ENCODE assay signal across 8 cellular contexts in the genomic region with DNA sequence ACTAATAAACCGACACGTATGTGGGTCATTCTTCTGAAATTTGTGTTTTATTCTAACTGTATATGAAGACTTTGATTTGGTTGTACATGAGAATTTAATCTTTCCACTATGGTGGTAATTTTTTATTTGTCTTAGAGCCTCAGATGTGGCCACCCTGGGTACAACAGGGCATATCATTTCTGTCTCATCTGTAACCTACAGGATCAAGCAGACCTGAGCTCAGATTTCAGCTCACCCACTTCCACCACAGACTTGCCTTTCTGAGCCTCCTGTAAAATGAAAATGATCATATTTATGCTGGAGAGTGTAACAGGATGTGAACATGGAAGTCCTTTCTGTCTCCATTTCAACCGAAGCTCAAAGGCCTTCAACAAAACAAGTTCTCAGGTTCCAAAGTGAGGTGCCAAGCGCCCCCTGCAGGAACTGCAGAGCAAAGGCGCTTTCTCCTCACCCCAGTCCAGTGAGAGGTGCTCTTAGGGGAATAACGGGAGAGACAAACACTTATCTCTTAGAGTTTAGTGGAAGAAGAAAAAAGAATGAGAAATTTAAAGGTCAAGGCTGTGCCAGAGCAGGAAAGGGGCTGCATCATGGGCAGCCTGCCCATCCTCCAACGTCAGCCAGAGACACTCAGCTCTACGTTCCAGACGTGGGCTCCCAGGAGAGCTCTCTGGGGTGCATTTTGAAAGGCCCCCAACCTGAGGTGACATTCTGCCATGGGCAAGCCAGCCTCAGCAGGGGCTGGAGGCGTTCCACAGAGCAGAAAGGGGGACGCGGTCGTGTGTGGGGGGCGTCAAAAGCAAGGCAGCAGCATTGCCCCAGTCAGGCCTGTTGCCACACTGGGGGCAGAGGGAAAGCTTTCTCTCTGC. TPM values are rescaled to one million over a fixed set of nuclear protein-coding genes. Genes with fewer than 3 reads are reported as not detected.
A peak's percentile ranks its signal among the peaks of the same experiment; 100 is the strongest.
DNase-seq lines count a peak whose midpoint lies in the region; TF ChIP-seq lines count a peak whose summit lies in the region.

No MANE protein-coding gene starts in this region.

- no peaks in the 10 kb centered on the region for H3K79me2 ChIP-seq in MM.1S (ENCODE audit: low read length)

- DNase-seq in A172 (ENCODE audit: low spot score) (peak; percentile 52), GM10248 (ENCODE audit: extremely low spot score) (peak; percentile 78), MM.1S (peak; percentile 55), SKM-1 (lab: John Stamatoyannopoulos, UW; ENCODE audit: unreplicated experiment) (peak; percentile 78), ascending aorta (ENCODE audit: low spot score in 2 of 2) (no peak), kidney tubule cell (ENCODE audit: low spot score) (peak; percentile 77), sigmoid colon (no peak)
- peak; percentile 21 to 50 (median 41) for DNase-seq in stimulated activated CD4-positive, alpha-beta T cell treated with anti-CD3 and anti-CD28 coated beads, TNF-alpha, amount 100 ng/mL, for 48 hours (ENCODE audit: low read depth in 3 of 3)

- no peaks in the 10 kb centered on the region for H3K27me3 ChIP-seq in MM.1S (replicated peaks; ENCODE audit: insufficient read depth, low read length)
- H3K27me3 ChIP-seq in ascending aorta: no peaks in the 10 kb centered on the region
- no peaks in the 10 kb centered on the region for H3K27me3 ChIP-seq in sigmoid colon

- H3K36me3 ChIP-seq in MM.1S (replicated peaks; ENCODE audit: insufficient read depth, low read length) (no peaks in the 10 kb centered on the region), ascending aorta (no peaks in the 10 kb centered on the region), sigmoid colon (no peaks in the 10 kb centered on the region)

- H3K9ac ChIP-seq in MM.1S (ENCODE audit: low read length): no peak overlapping the region

- H3F3A ChIP-seq in MM.1S (ENCODE audit: insufficient read depth, low read length): no peaks in the 10 kb centered on the region

- no peak for TF ChIP-seq POLR2A in sigmoid colon (IDR thresholded peaks at IDR 0.05)

- H3K9me3 ChIP-seq in MM.1S (replicated peaks; ENCODE audit: insufficient read depth, low read length) (no peaks in the 10 kb centered on the region), ascending aorta (no peaks in the 10 kb centered on the region), sigmoid colon (no peaks in the 10 kb centered on the region)

- H2AFZ ChIP-seq in MM.1S (ENCODE audit: low read length): peak overlapping the region; percentile 28; the same call in 1 of the 2 replicates

- no peak for TF ChIP-seq EP300 in sigmoid colon (IDR thresholded peaks at IDR 0.05)

- intact Hi-C loops in ascending aorta (cut with DNase I): no loop called here
- intact Hi-C loops in sigmoid colon (cut with DNase I): no loop called here

- H3K27ac ChIP-seq in MM.1S (ENCODE audit: low read length) (no peak overlapping the region), ascending aorta (no peak overlapping the region), sigmoid colon (no peak overlapping the region)

- POLR2A ChIA-PET in GM10248 (lab: Yijun Ruan, JAX): no interaction called here

- no peaks in the 10 kb centered on the region for H4K20me1 ChIP-seq in MM.1S (ENCODE audit: insufficient read depth, low read length)

- H3K4me3 ChIP-seq in MM.1S (ENCODE audit: low read length) (no peak overlapping the region), ascending aorta (no peak overlapping the region), sigmoid colon (no peak overlapping the region)

- WGBS in sigmoid colon, 2 donors: 44 to 55% methylated on average over 14 of the region's 14 CpGs

- H3K4me2 ChIP-seq in MM.1S (ENCODE audit: low read depth, low read length): no peak overlapping the region

- CTCF ChIA-PET in GM10248 (lab: Yijun Ruan, JAX): interaction anchor here (0.6 to 3.8 kb wide), 50 partner anchors 9 to 869 kb away, joined by 3 to 22 read pairs (median 4); a partner anchor contains a TSS

- H3K4me1 ChIP-seq in MM.1S (ENCODE audit: low read length) (no peaks in the 10 kb centered on the region), ascending aorta (no peaks in the 10 kb centered on the region), sigmoid colon (no peaks in the 10 kb centered on the region)

- H3K9me2 ChIP-seq in MM.1S (replicated peaks; ENCODE audit: insufficient read depth, low read length): no peaks in the 10 kb centered on the region

- TF ChIP-seq CTCF in GM10248 (IDR thresholded peaks at IDR 0.05; ENCODE audit: control extremely low read depth, extremely low read depth, low read depth, missing control alignments) (peak; percentile 81), MM.1S (IDR thresholded peaks at IDR 0.05; ENCODE audit: low read length) (peak; percentile 87), ascending aorta (IDR thresholded peaks at IDR 0.05) (peak in 2 of 3 experiments; percentile 34 to 42), sigmoid colon (IDR thresholded peaks at IDR 0.05) (peak in 2 of 4 experiments; percentile 22 to 31)

RNA-seq across cellular contexts. Expression of a gene that starts 23.1 kb away (rescaled TPM):
- total RNA-seq in A172 (2014; rRNA removed; shearing (Covaris generic)): 20.4 and 26.9 TPM in 2 replicates
- total RNA-seq in ascending aorta: not detected
- total RNA-seq in sigmoid colon: 10 to 100 TPM in 1 of 4 donors, 1 to 10 TPM in 3; 1.2 to 13.2 (median 3.9) TPM
- 1,000 to 10,000 TPM in 1 of 3 donors, 100 to 1,000 TPM in 2; 850 to 1,379 (median 865) TPM for polyA plus RNA-seq in sigmoid colon

RNA-seq across cellular contexts. Expression of a gene that starts 30.4 kb away (rescaled TPM):
- 19.3 and 38.9 TPM in 2 replicates for total RNA-seq in A172 (2014; rRNA removed; shearing (Covaris generic))
- total RNA-seq in ascending aorta: not detected
- total RNA-seq in sigmoid colon: 10 to 100 TPM; 11.1 to 22.7 (median 17.3) TPM
- polyA plus RNA-seq in sigmoid colon: 10 to 100 TPM; 35.5 to 52.0 (median 37.8) TPM

Comparison
In these comparisons a context has a peak if more than half of its experiments do, and no peak if none do; other contexts are left out.
1. DNase-seq: peak in A172 (single experiment), GM10248 (single experiment), MM.1S (single experiment), SKM-1 (single experiment), kidney tubule cell (single experiment) and stimulated activated CD4-positive, alpha-beta T cell treated with anti-CD3 and anti-CD28 coated beads, TNF-alpha, amount 100 ng/mL, for 48 hours (3 of 3); none in ascending aorta (0 of 2) and sigmoid colon (single experiment).